Comparison of ENCODE assay signal across 13 cellular contexts in the genomic region with DNA sequence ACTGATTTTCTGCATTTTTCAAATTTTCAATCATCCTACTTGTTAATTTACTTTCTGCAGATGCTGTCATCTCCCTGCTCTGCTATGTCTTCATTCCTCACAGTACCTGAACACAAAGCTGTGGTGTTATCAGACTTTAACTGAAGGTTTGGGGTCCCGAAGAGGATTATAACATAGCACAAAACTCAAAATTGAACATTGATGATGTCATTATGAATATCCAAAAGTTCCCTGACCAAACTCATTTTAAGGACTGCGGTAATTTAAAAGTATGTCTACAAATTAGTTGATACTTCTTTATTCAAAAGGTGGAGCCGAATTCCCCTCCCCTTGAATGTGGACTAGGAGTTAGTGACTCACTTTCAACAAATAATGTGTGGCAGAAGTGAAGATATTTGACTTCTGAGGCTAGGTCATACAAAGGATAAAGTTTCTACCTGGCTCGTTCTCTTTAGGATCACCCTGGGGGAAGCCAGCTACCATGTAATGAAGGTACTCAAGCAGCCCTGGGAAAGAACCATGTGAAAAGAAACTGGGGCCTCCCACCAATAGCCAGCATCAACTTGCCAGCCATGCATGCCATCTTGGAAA. TPM values are rescaled to one million over a fixed set of nuclear protein-coding genes. Genes with fewer than 3 reads are reported as not detected.
A peak's percentile ranks its signal among the peaks of the same experiment; 100 is the strongest.
DNase-seq lines count a peak whose midpoint lies in the region; ATAC-seq and TF ChIP-seq lines count a peak whose summit lies in the region.
"Had no signal": no experiment of that assay in that cellular context is flagged by ENCODE, and none has a peak within 500 bp of the region (broad histone marks: within the 10 kb centered on the region; RNA-seq: fewer than 3 reads in every experiment).

No MANE protein-coding gene starts in this region.

- TF ChIP-seq CTCF in HEK293 (tag by site-specific recombination; IDR thresholded peaks at IDR 0.05) (no peak), VCaP (conservative IDR thresholded peaks at IDR 0.05) (no peak), osteoblast (IDR thresholded peaks at IDR 0.05; ENCODE audit: extremely low read depth, low read depth, low read length) (no peak), body of pancreas (IDR thresholded peaks at IDR 0.05) (no peak), mucosa of descending colon (IDR thresholded peaks at IDR 0.05) (no peak)

- H3K27me3 ChIP-seq in osteoblast (ENCODE audit: insufficient read depth, low read length) (peaks cover 2% of the 10 kb centered on the region), body of pancreas (no peaks in the 10 kb centered on the region)
- H3K27me3 ChIP-seq: BLaER1 had no signal

- H3K9me3 ChIP-seq in HEK293 (ENCODE audit: control insufficient read depth, insufficient read depth, low read depth, low read length) (no peaks in the 10 kb centered on the region), osteoblast (ENCODE audit: low read depth, low read length) (no peaks in the 10 kb centered on the region), body of pancreas (no peaks in the 10 kb centered on the region), mucosa of descending colon (no peaks in the 10 kb centered on the region)
- H3K9me3 ChIP-seq: BLaER1 had no signal

- H3K4me1 ChIP-seq in HEK293 (ENCODE audit: control insufficient read depth, insufficient read depth, low read length) (0 out of 2 replicates have a peak, but pooled peaks cover 2% of the 10 kb centered on the region), osteoblast (ENCODE audit: insufficient read depth, low read length) (no peaks in the 10 kb centered on the region), body of pancreas (no peaks in the 10 kb centered on the region), mucosa of descending colon (ENCODE audit: low read depth) (no peaks in the 10 kb centered on the region)
- H3K4me1 ChIP-seq: BLaER1 had no signal

- ATAC-seq in body of pancreas = no peak
- ATAC-seq in mucosa of descending colon = no peak

- no peak overlapping the region for H3K4me3 ChIP-seq in HEK293 (ENCODE audit: low read depth, low read length)
- H3K4me3 ChIP-seq in osteoblast (ENCODE audit: insufficient read depth, low read length) = no peak overlapping the region
- H3K4me3 ChIP-seq in body of pancreas = no peak overlapping the region
- H3K4me3 ChIP-seq in mucosa of descending colon = no peak overlapping the region
- H3K4me3 ChIP-seq: BLaER1 had no signal

- TF ChIP-seq POLR2A in body of pancreas (IDR thresholded peaks at IDR 0.05) = no peak

- CTCF ChIA-PET in HEK293 (lab: Yijun Ruan, JAX) = interaction anchor here (0.5 kb wide), 1 partner anchor 49 kb away, joined by 3 read pairs; no protein-coding TSS in a partner anchor

- POLR2A ChIA-PET in HEK293 (lab: Yijun Ruan, JAX) = no interaction called here

- H3K27ac ChIP-seq in HEK293 (ENCODE audit: extremely low read depth, low read depth, low read length) (no peak overlapping the region), VCaP (peak overlapping the region; percentile 86), epithelial cell of prostate (peak overlapping the region; percentile 97), osteoblast (ENCODE audit: low read depth, low read length) (no peak overlapping the region), body of pancreas (no peak overlapping the region)
- H3K27ac ChIP-seq: BLaER1 had no signal

- H4K20me1 ChIP-seq in osteoblast (ENCODE audit: insufficient read depth, low read length) = no peaks in the 10 kb centered on the region
- H4K20me1 ChIP-seq: BLaER1 had no signal

- no peak overlapping the region for H2AFZ ChIP-seq in osteoblast (ENCODE audit: low read length)

- intact Hi-C loops in body of pancreas (cut with DNase I) = no loop called here
- intact Hi-C loops in mucosa of descending colon (cut with DNase I, micrococcal nuclease) = no loop called here

- DNase-seq in epithelial cell of prostate (ENCODE audit: low read depth, low spot score) (no peak), osteoblast (ENCODE audit: insufficient read length, low spot score, missing footprints) (peak; percentile 39), SHP77 treated with DMSO at 0.1 percent for 48 hours (lab: John Stamatoyannopoulos, UW) (no peak), body of pancreas (no peak), mucosa of descending colon (no peak)
- DNase-seq: 8988T, AML-193, Calu3, DMS 273 treated with DMSO at 0.1 percent for 48 hours, HCEC 1CT had no signal

- H3K36me3 ChIP-seq in HEK293 (ENCODE audit: control insufficient read depth in 2 of 2, insufficient read depth in 1 of 2, low read length in 2 of 2) (no peaks in the 10 kb centered on the region), osteoblast (ENCODE audit: insufficient read depth, low read length) (no peaks in the 10 kb centered on the region), body of pancreas (replicated peaks in 1 of 2; ENCODE audit: insufficient read depth in 1 of 2, low read depth in 2 of 2) (no peaks in the 10 kb centered on the region), mucosa of descending colon (ENCODE audit: low read depth) (no peaks in the 10 kb centered on the region)
- H3K36me3 ChIP-seq: BLaER1 had no signal

- WGBS in body of pancreas, 2 donors = 79% methylated on average over 4 of the region's 4 CpGs

- H3K79me2 ChIP-seq in osteoblast (ENCODE audit: insufficient read depth, low read length) = no peaks in the 10 kb centered on the region

- H3K4me2 ChIP-seq in osteoblast (ENCODE audit: insufficient read depth, low read length) = no peak overlapping the region
- H3K4me2 ChIP-seq: BLaER1 had no signal

TF ChIP-seq in HEK293, 187 proteins besides CTCF, POLR2A, EP300 and RAD21:
- no peak for TF ChIP-seq PBX3 (CRISPR knock-in tag; IDR thresholded peaks at IDR 0.05)
- TF ChIP-seq, protein P1, sequence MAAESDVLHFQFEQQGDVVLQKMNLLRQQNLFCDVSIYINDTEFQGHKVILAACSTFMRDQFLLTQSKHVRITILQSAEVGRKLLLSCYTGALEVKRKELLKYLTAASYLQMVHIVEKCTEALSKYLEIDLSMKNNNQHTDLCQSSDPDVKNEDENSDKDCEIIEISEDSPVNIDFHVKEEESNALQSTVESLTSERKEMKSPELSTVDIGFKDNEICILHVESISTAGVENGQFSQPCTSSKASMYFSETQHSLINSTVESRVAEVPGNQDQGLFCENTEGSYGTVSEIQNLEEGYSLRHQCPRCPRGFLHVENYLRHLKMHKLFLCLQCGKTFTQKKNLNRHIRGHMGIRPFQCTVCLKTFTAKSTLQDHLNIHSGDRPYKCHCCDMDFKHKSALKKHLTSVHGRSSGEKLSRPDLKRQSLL (tag by site-specific recombination; IDR thresholded peaks at IDR 0.05) = no peak
- TF ChIP-seq, protein P2, sequence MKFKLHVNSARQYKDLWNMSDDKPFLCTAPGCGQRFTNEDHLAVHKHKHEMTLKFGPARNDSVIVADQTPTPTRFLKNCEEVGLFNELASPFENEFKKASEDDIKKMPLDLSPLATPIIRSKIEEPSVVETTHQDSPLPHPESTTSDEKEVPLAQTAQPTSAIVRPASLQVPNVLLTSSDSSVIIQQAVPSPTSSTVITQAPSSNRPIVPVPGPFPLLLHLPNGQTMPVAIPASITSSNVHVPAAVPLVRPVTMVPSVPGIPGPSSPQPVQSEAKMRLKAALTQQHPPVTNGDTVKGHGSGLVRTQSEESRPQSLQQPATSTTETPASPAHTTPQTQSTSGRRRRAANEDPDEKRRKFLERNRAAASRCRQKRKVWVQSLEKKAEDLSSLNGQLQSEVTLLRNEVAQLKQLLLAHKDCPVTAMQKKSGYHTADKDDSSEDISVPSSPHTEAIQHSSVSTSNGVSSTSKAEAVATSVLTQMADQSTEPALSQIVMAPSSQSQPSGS (tag by site-specific recombination; IDR thresholded peaks at IDR 0.05; ENCODE audit: low read depth) = peak; percentile 66

RNA-seq across cellular contexts. Expression of gene ENTPD7, which starts 6.4 kb away (rescaled TPM):
- 33.3 and 35.5 TPM in 2 replicates for total RNA-seq in osteoblast
- 10 to 100 TPM in 1 of 2 donors, 1 to 10 TPM in 1; 9.3 to 17.1 TPM for total RNA-seq in body of pancreas
- total RNA-seq in mucosa of descending colon = 10 to 100 TPM; 10.2 to 20.5 (median 14.3) TPM

RNA-seq across cellular contexts. Expression of gene SLC25A28, which starts 32.7 kb away (rescaled TPM):
- total RNA-seq in osteoblast = 16.2 and 16.3 TPM in 2 replicates
- total RNA-seq in body of pancreas = 10 to 100 TPM; 15.3 to 22.1 TPM
- total RNA-seq in mucosa of descending colon = 10 to 100 TPM; 38.2 to 64.4 (median 39.6) TPM

Comparison
In these comparisons a context has a peak if more than half of its experiments do, and no peak if none do; other contexts are left out.
1. H3K27ac ChIP-seq: peak in VCaP (single experiment) and epithelial cell of prostate (single experiment); none in HEK293 (single experiment), osteoblast (single experiment) and body of pancreas (0 of 4).